In genomic region chr1:28518745-28519341, GRCh38 we compare ENCODE assay signal across 8 cellular contexts. TPM values are rescaled to one million over a fixed set of nuclear protein-coding genes. Genes with fewer than 3 reads are reported as not detected.
DNase-seq lines count a peak whose midpoint lies in the region; ATAC-seq and TF ChIP-seq lines count a peak whose summit lies in the region.

No MANE protein-coding gene starts in this region.

- H3F3A ChIP-seq in Loucy (ENCODE audit: low read depth) = peaks cover 15% of the 10 kb centered on the region

- peak overlapping the region; percentile 90 for H3K9ac ChIP-seq in Loucy (ENCODE audit: low read depth, low read length, poor library complexity, severe bottlenecking)

- H4K20me1 ChIP-seq in Loucy (ENCODE audit: insufficient read depth, low read length, poor library complexity, severe bottlenecking) = peaks cover 21% of the 10 kb centered on the region

- no peaks in the 10 kb centered on the region for H3K27me3 ChIP-seq in cardiac muscle cell
- no peaks in the 10 kb centered on the region for H3K27me3 ChIP-seq in Loucy (ENCODE audit: insufficient read depth, low read length, poor library complexity, severe bottlenecking)

- peaks cover 39% of the 10 kb centered on the region for H3K36me3 Mint-ChIP-seq in activated T-helper 17 cell treated with anti-CD3 and anti-CD28 coated beads, Interleukin-2, amount 50 U/mL, for 72 hours (ENCODE audit: low read depth)

- no peak for TF ChIP-seq CTCF in cardiac muscle cell (IDR thresholded peaks at IDR 0.05; ENCODE audit: low read depth, low read length)
- no peak for TF ChIP-seq CTCF in Loucy (conservative IDR thresholded peaks at IDR 0.05; ENCODE audit: low read length)

- peak overlapping the region; percentile 98 for H3K4me2 ChIP-seq in Loucy (ENCODE audit: low read depth, low read length, poor library complexity, severe bottlenecking)

- no peaks in the 10 kb centered on the region for H3K27me3 Mint-ChIP-seq in activated T-helper 17 cell treated with anti-CD3 and anti-CD28 coated beads, Interleukin-2, amount 50 U/mL, for 72 hours

- peaks cover 22% of the 10 kb centered on the region for H3K4me1 Mint-ChIP-seq in activated T-helper 17 cell treated with anti-CD3 and anti-CD28 coated beads, Interleukin-2, amount 50 U/mL, for 72 hours

- no peaks in the 10 kb centered on the region for H3K9me3 Mint-ChIP-seq in activated T-helper 17 cell treated with anti-CD3 and anti-CD28 coated beads, Interleukin-2, amount 50 U/mL, for 72 hours

- DNase-seq in cardiac muscle cell (ENCODE audit: low read depth in 1 of 2, low spot score in 1 of 2) (peak in 1 of 2 donors; percentile 15), cardiac septum (ENCODE audit: low spot score) (no peak), head of caudate nucleus (no peak)
- DNase-seq in stimulated activated CD4-positive, alpha-beta T cell treated with anti-CD3 and anti-CD28 coated beads, Interleukin-4, amount 100 ng/mL, for 24 hours = peak; percentile 54

- H3K4me3 ChIP-seq in cardiac muscle cell (peak overlapping the region; percentile 57), Loucy (ENCODE audit: low read length, poor library complexity, severe bottlenecking) (peak overlapping the region; percentile 89), iPS-18c (ENCODE audit: insufficient read depth, low read depth, low read length) (peak overlapping the region; percentile 84)

- peaks cover 49% of the 10 kb centered on the region for H3K79me2 ChIP-seq in Loucy (ENCODE audit: insufficient read depth, low read length)

- H2AFZ ChIP-seq in Loucy (ENCODE audit: low read length) = peak overlapping the region; percentile 66

- H3K9me3 ChIP-seq in cardiac muscle cell (ENCODE audit: low read depth) (no peaks in the 10 kb centered on the region), Loucy (ENCODE audit: insufficient read depth, low read depth, low read length) (no peaks in the 10 kb centered on the region), iPS-18c (ENCODE audit: control insufficient read depth, insufficient read depth, low read length) (no peaks in the 10 kb centered on the region)

- H3K27ac ChIP-seq in cardiac muscle cell = no peak overlapping the region

- peak; percentile 75 for ATAC-seq in activated T-helper 17 cell treated with anti-CD3 and anti-CD28 coated beads, Interleukin-2, amount 50 U/mL, for 72 hours (replicated peaks)
- ATAC-seq in HG03378 (IDR thresholded peaks at IDR 0.05; ENCODE audit: unreplicated experiment) = no peak

- H3K36me3 ChIP-seq in cardiac muscle cell (no peaks in the 10 kb centered on the region), Loucy (ENCODE audit: insufficient read depth, low read length) (peaks cover under 1% of the 10 kb centered on the region; the same call in 1 of the 2 replicates)

- H3K4me3 Mint-ChIP-seq in activated T-helper 17 cell treated with anti-CD3 and anti-CD28 coated beads, Interleukin-2, amount 50 U/mL, for 72 hours = peak overlapping the region; percentile 79

- peak overlapping the region; percentile 41 for H3K27ac Mint-ChIP-seq in activated T-helper 17 cell treated with anti-CD3 and anti-CD28 coated beads, Interleukin-2, amount 50 U/mL, for 72 hours

- H3K9me2 ChIP-seq in Loucy (replicated peaks; ENCODE audit: low read depth, low read length) = no peaks in the 10 kb centered on the region

- intact Hi-C loops in cardiac septum (cut with DNase I) (loop anchor here (1.0 to 5.0 kb wide), 3 partner anchors 34 to 358 kb away; partner anchors contain the start of gene TRNAU1AP), head of caudate nucleus (cut with DNase I) (loop anchor here (5.0 kb wide), 2 partner anchors 33 to 63 kb away; partner anchors contain the start of gene TRNAU1AP)

- H3K4me1 ChIP-seq in cardiac muscle cell (ENCODE audit: low read depth) = peaks cover 6% of the 10 kb centered on the region
- peaks cover 31% of the 10 kb centered on the region for H3K4me1 ChIP-seq in Loucy (ENCODE audit: insufficient read depth, low read length, poor library complexity, severe bottlenecking)

RNA-seq across cellular contexts. Expression of gene RCC1, which starts 13.0 kb away (rescaled TPM):
- total RNA-seq in cardiac muscle cell (22.0 and 24.7 TPM in 2 replicates), cardiac septum (4.1 TPM)
- 14.6 and 24.6 TPM in 2 replicates for polyA plus RNA-seq in cardiac muscle cell
- 100 to 1,000 TPM in 1 of 2 donors, 10 to 100 TPM in 1; 58.6 to 116 TPM for total RNA-seq in activated T-helper 17 cell treated with anti-CD3 and anti-CD28 coated beads, Interleukin-2, amount 50 U/mL, for 72 hours

RNA-seq across cellular contexts. Expression of gene TRNAU1AP, which starts 34.0 kb away (rescaled TPM):
- total RNA-seq in cardiac muscle cell (26.0 and 26.1 TPM in 2 replicates), cardiac septum (17.6 TPM)
- 39.9 and 61.2 TPM in 2 replicates for polyA plus RNA-seq in cardiac muscle cell
- total RNA-seq in activated T-helper 17 cell treated with anti-CD3 and anti-CD28 coated beads, Interleukin-2, amount 50 U/mL, for 72 hours = 10 to 100 TPM; 58.9 to 95.8 TPM
